In the genomic region with DNA sequence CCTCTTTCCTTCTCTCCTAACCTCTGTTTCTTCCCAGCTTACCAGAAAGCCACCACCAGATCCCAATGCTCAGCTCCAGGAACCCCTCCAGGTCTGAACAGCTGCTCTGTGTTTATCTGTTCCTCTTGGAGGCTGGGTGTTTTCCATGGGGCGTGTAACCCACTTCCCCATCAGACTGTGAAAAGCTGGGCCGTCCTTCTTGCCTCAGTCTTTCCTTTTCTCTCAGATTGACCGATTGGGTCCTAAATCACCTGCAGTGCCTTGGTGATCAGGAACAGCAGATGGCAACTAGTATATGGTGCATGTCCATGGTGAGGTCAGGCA, we compare ENCODE assay signal across 13 cellular contexts. TPM values are rescaled to one million over a fixed set of nuclear protein-coding genes. Genes with fewer than 3 reads are reported as not detected.
DNase-seq lines count a peak whose midpoint lies in the region; ATAC-seq and TF ChIP-seq lines count a peak whose summit lies in the region.
"Had no signal": no experiment of that assay in that cellular context is flagged by ENCODE, and none has a peak within 500 bp of the region (broad histone marks: within the 10 kb centered on the region; RNA-seq: fewer than 3 reads in every experiment).

No MANE protein-coding gene starts in this region.

- no peaks in the 10 kb centered on the region for H3K36me3 ChIP-seq in PC-3 (ENCODE audit: low read depth, low read length)
- H3K36me3 ChIP-seq in mucosa of stomach (ENCODE audit: control insufficient read depth, insufficient read depth, low read length) = no peaks in the 10 kb centered on the region
- H3K36me3 ChIP-seq in tibial nerve = no peaks in the 10 kb centered on the region

- peak overlapping the region; percentile 98 for H3K27ac ChIP-seq in PC-3 (ENCODE audit: low read length)
- H3K27ac ChIP-seq in epithelial cell of prostate = peak overlapping the region; percentile 94
- H3K27ac ChIP-seq in tibial nerve = peak overlapping the region; percentile 0 to 97 (median 80)
- H3K27ac ChIP-seq in dorsolateral prefrontal cortex = peak overlapping the region in 1 of 59 donors; percentile 44

- 49 to 51% methylated on average over 3 of the region's 3 CpGs for WGBS in tibial nerve, 2 donors

- H3K4me3 ChIP-seq in PC-3 (ENCODE audit: low read length) (peak overlapping the region; percentile 57; the same call in 1 of the 2 replicates), mucosa of stomach (ENCODE audit: low read length) (no peak overlapping the region), tibial nerve (no peak overlapping the region), dorsolateral prefrontal cortex (no peak overlapping the region)

- intact Hi-C loops in PC-3 (cut with micrococcal nuclease) = no loop called here
- intact Hi-C loops in dorsolateral prefrontal cortex (cut with DNase I) = no loop called here

- no peaks in the 10 kb centered on the region for H3K9me2 ChIP-seq in PC-3 (replicated peaks; ENCODE audit: low read length)

- no peaks in the 10 kb centered on the region for H3F3A ChIP-seq in PC-3 (ENCODE audit: low read length, unreplicated experiment)

- H3K4me1 ChIP-seq in PC-3 (ENCODE audit: insufficient read depth, low read length) (peaks cover 29% of the 10 kb centered on the region), mucosa of stomach (ENCODE audit: control insufficient read depth, insufficient read depth, low read length) (peaks cover 73% of the 10 kb centered on the region), tibial nerve (peaks cover 0 to 85% (median 53%) of the 10 kb centered on the region in 4 donors)

- CTCF ChIA-PET in PC-3 (lab: Charles Lee) = no interaction called here

- no peak for ATAC-seq in PC-3

- TF ChIP-seq CTCF in PC-3 (conservative IDR thresholded peaks at IDR 0.05; ENCODE audit: low read depth, low read length) = no peak
- TF ChIP-seq CTCF in tibial nerve (IDR thresholded peaks at IDR 0.05) = no peak
- TF ChIP-seq CTCF in dorsolateral prefrontal cortex (IDR thresholded peaks at IDR 0.05 in 54 of 56, conservative IDR thresholded peaks at IDR 0.05 in 2 of 56; ENCODE audit: low read depth in 1 of 56, partially characterized antibody in 56 of 56) = no peak

- peak overlapping the region; percentile 85 for H3K4me2 ChIP-seq in PC-3 (ENCODE audit: low read length)

- H3K27me3 ChIP-seq in PC-3 (ENCODE audit: low read length) = no peaks in the 10 kb centered on the region
- no peaks in the 10 kb centered on the region for H3K27me3 ChIP-seq in mucosa of stomach (ENCODE audit: control insufficient read depth, insufficient read depth, low read length)
- no peaks in the 10 kb centered on the region for H3K27me3 ChIP-seq in tibial nerve
- H3K27me3 ChIP-seq in dorsolateral prefrontal cortex = no peaks in the 10 kb centered on the region

- POLR2A ChIA-PET in PC-3 (lab: Charles Lee; ENCODE audit: unreplicated experiment) = no interaction called here

- H4K20me1 ChIP-seq in PC-3 (ENCODE audit: low read length) = no peaks in the 10 kb centered on the region

- TF ChIP-seq EP300 in tibial nerve (IDR thresholded peaks at IDR 0.05) = no peak

- BruUV-seq in PC-3 (replicated peaks; lab: Mats Ljungman, UMichigan) = no TSS peak

- DNase-seq in PC-3 (no peak), epithelial cell of prostate (ENCODE audit: low read depth, low spot score) (no peak), tibial nerve (ENCODE audit: low spot score in 2 of 2) (no peak), dorsolateral prefrontal cortex (no peak), NCI-H345 treated with DMSO at 0.1 percent for 48 hours (lab: John Stamatoyannopoulos, UW; ENCODE audit: unreplicated experiment) (no peak), T-helper 1 cell (no peak)
- DNase-seq: activated CD4-positive, alpha-beta memory T cell treated with anti-CD3 and anti-CD28 coated beads for 36 hours; cortex of kidney; hypothalamus; naive B cell; NK-92 treated with Interleukin-12 subunit alpha and Interleukin-12 subunit beta, amount 100 ng/mL, for 24 hours; stimulated activated CD4-positive, alpha-beta T cell treated with anti-CD3 and anti-CD28 coated beads, Interleukin-12 subunit alpha, Interleukin-12 subunit beta, amount 100 ng/mL, for 4 hours had no signal

- H3K9me3 ChIP-seq in PC-3 (ENCODE audit: low read length) = no peaks in the 10 kb centered on the region
- no peaks in the 10 kb centered on the region for H3K9me3 ChIP-seq in mucosa of stomach (ENCODE audit: control insufficient read depth, low read length)
- H3K9me3 ChIP-seq in tibial nerve = no peaks in the 10 kb centered on the region

- no peak for TF ChIP-seq POLR2A in tibial nerve (IDR thresholded peaks at IDR 0.05)

- H3K9ac ChIP-seq in PC-3 (ENCODE audit: low read length) (peak overlapping the region; percentile 66), mucosa of stomach (ENCODE audit: low read length) (peak overlapping the region; percentile 26)

- H3K79me2 ChIP-seq in PC-3 (ENCODE audit: low read length) = peaks cover 7% of the 10 kb centered on the region; the same call in 1 of the 2 replicates

- H2AFZ ChIP-seq in PC-3 (ENCODE audit: low read length) = no peak overlapping the region

RNA-seq across cellular contexts. Expression of gene SH3PXD2A, which starts 4.8 kb away (rescaled TPM):
- total RNA-seq in PC-3 (2014; rRNA removed) = 2.9 and 3.4 TPM in 2 replicates
- total RNA-seq in tibial nerve = 100 to 1,000 TPM; 128 to 154 (median 136) TPM
- 100 to 1,000 TPM in 3 of 120 experiments, 10 to 100 TPM in 117; 48.4 to 103 (median 64.6) TPM for total RNA-seq in dorsolateral prefrontal cortex

Comparison
In these comparisons a context has a peak if more than half of its experiments do, and no peak if none do; other contexts are left out.
1. RNA of gene SH3PXD2A, which starts 4.8 kb away (total RNA-seq): 128 to 154 TPM in tibial nerve and 48.4 to 103 TPM in dorsolateral prefrontal cortex; 2.9 to 3.4 TPM in PC-3; every median in the first group is over 10 times any median in the second.